Comparison of ENCODE assay signal across 8 cellular contexts in the genomic region with DNA sequence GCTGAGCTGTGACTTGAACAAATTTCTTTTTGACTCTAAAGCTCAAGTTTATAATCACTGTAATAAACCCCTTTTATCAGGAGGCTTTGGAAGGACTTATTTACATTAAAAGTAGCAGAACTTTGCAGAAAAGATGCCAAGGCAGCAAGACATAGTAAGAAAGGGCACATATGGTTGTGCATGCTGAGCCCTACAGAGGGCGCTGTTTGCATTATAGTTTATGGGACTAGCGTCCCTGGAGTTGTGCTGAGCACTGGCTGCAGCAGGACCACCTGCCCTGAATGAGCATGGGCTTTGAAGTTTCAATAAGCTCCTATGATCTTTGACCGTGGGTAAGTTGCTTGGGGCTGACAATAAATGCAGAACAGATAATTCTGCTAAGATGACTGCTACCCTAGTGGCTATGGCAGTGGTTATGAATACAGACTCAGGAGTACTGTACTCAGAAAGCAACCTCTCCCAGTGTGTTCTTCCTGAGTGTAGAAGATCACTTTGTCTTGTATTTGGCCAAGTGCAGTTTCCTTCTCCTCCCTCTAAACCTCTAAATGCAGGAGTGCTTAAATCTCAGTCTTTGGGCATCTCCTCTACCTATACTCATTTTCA. TPM values are rescaled to one million over a fixed set of nuclear protein-coding genes. Genes with fewer than 3 reads are reported as not detected.
A peak's percentile ranks its signal among the peaks of the same experiment; 100 is the strongest.
DNase-seq lines count a peak whose midpoint lies in the region; ATAC-seq and TF ChIP-seq lines count a peak whose summit lies in the region.

No MANE protein-coding gene starts in this region.

- no peak for TF ChIP-seq EP300 in tibial nerve (IDR thresholded peaks at IDR 0.05)

- DNase-seq in EL (peak; percentile 27), HAP-1 (ENCODE audit: low spot score in 2 of 2) (peak; percentile 43 to 76), head of caudate nucleus (peak in 32 of 42 donors; percentile 10 to 81 (median 39)), tibial nerve (ENCODE audit: low spot score in 2 of 2) (no peak), vagina (ENCODE audit: extremely low spot score in 2 of 2) (no peak)

- peak; percentile 82 for ATAC-seq in SK-N-SH treated with all-trans-retinoic acid at 6 μM for 48 hours
- ATAC-seq in GM19395 (IDR thresholded peaks at IDR 0.05; ENCODE audit: unreplicated experiment): no peak
- ATAC-seq in HG03520 (IDR thresholded peaks at IDR 0.05; ENCODE audit: unreplicated experiment): no peak

- in situ Hi-C loops in HAP-1 (cut with MboI; ENCODE audit: low sequenced_read_pairs): no loop called here

- H3K27me3 ChIP-seq in HAP-1 (ENCODE audit: low read depth): 0 out of 2 replicates have a peak, but pooled peaks cover 7% of the 10 kb centered on the region
- H3K27me3 ChIP-seq in tibial nerve: no peaks in the 10 kb centered on the region
- H3K27me3 ChIP-seq in vagina: no peaks in the 10 kb centered on the region

- no peaks in the 10 kb centered on the region for H3K9me3 ChIP-seq in HAP-1
- no peaks in the 10 kb centered on the region for H3K9me3 ChIP-seq in tibial nerve
- no peaks in the 10 kb centered on the region for H3K9me3 ChIP-seq in vagina

- no peak for TF ChIP-seq POLR2A in tibial nerve (IDR thresholded peaks at IDR 0.05)
- TF ChIP-seq POLR2A in vagina (IDR thresholded peaks at IDR 0.05): no peak

- intact Hi-C loops in head of caudate nucleus (cut with DNase I): no loop called here
- intact Hi-C loops in vagina (cut with DNase I): no loop called here

- H3K36me3 ChIP-seq in HAP-1 (replicated peaks) (no peaks in the 10 kb centered on the region), tibial nerve (no peaks in the 10 kb centered on the region), vagina (no peaks in the 10 kb centered on the region)

- TF ChIP-seq CTCF in tibial nerve (IDR thresholded peaks at IDR 0.05) (peak in 2 of 5 experiments; percentile 23 to 30), vagina (IDR thresholded peaks at IDR 0.05) (no peak)

- H3K4me3 ChIP-seq in HAP-1 (no peak overlapping the region), tibial nerve (no peak overlapping the region), vagina (no peak overlapping the region)

- H3K27ac ChIP-seq in tibial nerve (no peak overlapping the region), vagina (no peak overlapping the region)

- peaks cover 26% of the 10 kb centered on the region for H3K4me1 ChIP-seq in HAP-1
- H3K4me1 ChIP-seq in tibial nerve: peaks cover 0 to 29% (median 0%) of the 10 kb centered on the region in 4 donors
- no peaks in the 10 kb centered on the region for H3K4me1 ChIP-seq in vagina

- WGBS in tibial nerve, 2 donors: 42 to 45% methylated on average over 3 of the region's 3 CpGs

TF ChIP-seq in SK-N-SH treated with all-trans-retinoic acid at 6 μM for 48 hours, 23 proteins besides CTCF, POLR2A, EP300 and RAD21:
- no peak for TF ChIP-seq RARB (CRISPR knock-in tag; IDR thresholded peaks at IDR 0.05)
- no peak for TF ChIP-seq BACH2 (CRISPR knock-in tag; IDR thresholded peaks at IDR 0.05; ENCODE audit: borderline replicate concordance)
- no peak for TF ChIP-seq ZNF565 (CRISPR knock-in tag; conservative IDR thresholded peaks at IDR 0.05; ENCODE audit: low read depth)
- no peak for TF ChIP-seq ZC3H10 (CRISPR knock-in tag; IDR thresholded peaks at IDR 0.05)
- no peak for TF ChIP-seq TOX (CRISPR knock-in tag; IDR thresholded peaks at IDR 0.05; ENCODE audit: borderline replicate concordance)
- TF ChIP-seq, protein P1, sequence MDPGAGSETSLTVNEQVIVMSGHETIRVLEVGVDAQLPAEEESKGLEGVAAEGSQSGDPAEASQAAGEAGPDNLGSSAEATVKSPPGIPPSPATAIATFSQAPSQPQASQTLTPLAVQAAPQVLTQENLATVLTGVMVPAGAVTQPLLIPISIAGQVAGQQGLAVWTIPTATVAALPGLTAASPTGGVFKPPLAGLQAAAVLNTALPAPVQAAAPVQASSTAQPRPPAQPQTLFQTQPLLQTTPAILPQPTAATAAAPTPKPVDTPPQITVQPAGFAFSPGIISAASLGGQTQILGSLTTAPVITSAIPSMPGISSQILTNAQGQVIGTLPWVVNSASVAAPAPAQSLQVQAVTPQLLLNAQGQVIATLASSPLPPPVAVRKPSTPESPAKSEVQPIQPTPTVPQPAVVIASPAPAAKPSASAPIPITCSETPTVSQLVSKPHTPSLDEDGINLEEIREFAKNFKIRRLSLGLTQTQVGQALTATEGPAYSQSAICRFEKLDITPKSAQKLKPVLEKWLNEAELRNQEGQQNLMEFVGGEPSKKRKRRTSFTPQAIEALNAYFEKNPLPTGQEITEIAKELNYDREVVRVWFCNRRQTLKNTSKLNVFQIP (CRISPR knock-in tag; IDR thresholded peaks at IDR 0.05; ENCODE audit: borderline replicate concordance, low read depth): no peak
- no peak for TF ChIP-seq ZFP30 (CRISPR knock-in tag; IDR thresholded peaks at IDR 0.05)
- no peak for TF ChIP-seq ARNTL (CRISPR knock-in tag; IDR thresholded peaks at IDR 0.05; ENCODE audit: borderline replicate concordance, low read depth)
- no peak for TF ChIP-seq SNAI2 (CRISPR knock-in tag; IDR thresholded peaks at IDR 0.05)
- TF ChIP-seq ESRRG (CRISPR knock-in tag; IDR thresholded peaks at IDR 0.05): no peak

RNA-seq across cellular contexts. Expression of a gene that starts 45.4 kb away (rescaled TPM):
- total RNA-seq in tibial nerve (10 to 100 TPM; 25.8 to 38.3 (median 30.7) TPM), vagina (22.1 TPM)

Comparison
In these comparisons a context has a peak if more than half of its experiments do, and no peak if none do; other contexts are left out.
1. DNase-seq: peak in EL (single experiment), HAP-1 (2 of 2) and head of caudate nucleus (32 of 42); none in tibial nerve (0 of 2) and vagina (0 of 2).